ENCODE assay signal across 8 cellular contexts in the genomic region with DNA sequence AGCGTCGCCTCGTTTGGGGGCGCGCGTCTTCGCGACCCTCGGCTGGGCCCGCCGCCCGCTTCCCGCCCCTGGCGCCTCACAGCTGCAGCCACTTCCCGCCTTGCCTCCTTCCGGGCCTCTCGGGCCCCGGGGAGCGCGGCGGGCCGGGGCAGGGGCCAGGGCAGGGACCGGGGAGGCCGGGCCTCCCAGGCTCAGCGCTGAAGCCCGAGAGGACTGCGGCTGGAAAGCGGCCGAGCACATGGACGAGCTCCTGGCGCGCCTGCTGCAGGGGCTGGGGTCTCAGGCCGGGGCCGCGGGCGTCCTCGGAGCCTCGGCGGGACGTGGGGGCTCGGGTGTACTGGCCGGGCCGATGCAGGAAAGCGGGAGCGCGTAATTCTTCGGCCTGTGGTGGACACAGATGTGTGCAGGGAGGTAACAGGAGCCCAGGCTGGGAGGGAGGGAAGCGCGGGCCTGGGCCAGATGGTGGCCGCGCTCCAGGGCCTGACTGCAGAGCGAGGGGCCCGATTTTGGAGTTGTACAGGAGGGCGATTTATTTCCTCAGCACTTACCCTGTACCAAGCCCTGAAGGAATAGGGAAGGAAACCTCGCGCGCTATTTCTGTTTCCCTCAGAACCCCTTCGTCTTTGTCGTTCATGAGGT. TPM values are rescaled to one million over a fixed set of nuclear protein-coding genes. Genes with fewer than 3 reads are reported as not detected.
A peak's percentile ranks its signal among the peaks of the same experiment; 100 is the strongest.
DNase-seq lines count a peak whose midpoint lies in the region; ATAC-seq, FAIRE-seq and TF ChIP-seq lines count a peak whose summit lies in the region.
"Not testable (repeated sequence)": the region's sequence is repeated elsewhere in the genome, so short reads cannot be mapped to it uniquely, and the experiment has no call there.

No MANE protein-coding gene starts in this region.

- TF ChIP-seq POLR2A in GM12892 (IDR thresholded peaks at IDR 0.05; ENCODE audit: low read depth, low read length); suprapubic skin (IDR thresholded peaks at IDR 0.05): not testable (repeated sequence)

- not testable (repeated sequence) for H3K27ac ChIP-seq in suprapubic skin

- TF ChIP-seq EP300 in suprapubic skin (IDR thresholded peaks at IDR 0.05) = not testable (repeated sequence)

- FAIRE-seq in GM12892 (lab: Jason Lieb, UNC) = peak; percentile 76

- not testable (repeated sequence) for TF ChIP-seq CTCF in fibroblast of pulmonary artery (IDR thresholded peaks at IDR 0.05; ENCODE audit: low read length, missing control alignments); mucosa of descending colon (IDR thresholded peaks at IDR 0.05); suprapubic skin (IDR thresholded peaks at IDR 0.05)

- DNase-seq in GM12892 (ENCODE audit: insufficient read length); activated CD8-positive, alpha-beta memory T cell treated with anti-CD3 and anti-CD28 coated beads, Interleukin-2, amount 10 ng/mL, durations not matched to agents 7 days and 5 days; fibroblast of pulmonary artery (ENCODE audit: low read depth); mucosa of descending colon; suprapubic skin (ENCODE audit: low spot score in 2 of 2): not testable (repeated sequence)

- WGBS in suprapubic skin = no CpG with 5 or more reads among the region's 59 CpGs

- H3K27me3 ChIP-seq in suprapubic skin = not testable (repeated sequence)

- H3K9me3 Mint-ChIP-seq in activated CD8-positive, alpha-beta memory T cell treated with anti-CD3 and anti-CD28 coated beads, Interleukin-2, amount 10 ng/mL, durations not matched to agents 7 days and 5 days (ENCODE audit: low read depth) = not testable (repeated sequence)

- intact Hi-C loops in mucosa of descending colon (cut with DNase I, micrococcal nuclease) = not testable (repeated sequence)

- not testable (repeated sequence) for H3K36me3 Mint-ChIP-seq in activated CD8-positive, alpha-beta memory T cell treated with anti-CD3 and anti-CD28 coated beads, Interleukin-2, amount 10 ng/mL, durations not matched to agents 7 days and 5 days

- peak; percentile 22 for ATAC-seq in GM21367 (IDR thresholded peaks at IDR 0.05; ENCODE audit: unreplicated experiment)
- peak; percentile 34 for ATAC-seq in HG02870 (IDR thresholded peaks at IDR 0.05; ENCODE audit: unreplicated experiment)
- peak; percentile 42 for ATAC-seq in HG03571 (IDR thresholded peaks at IDR 0.05; ENCODE audit: unreplicated experiment)
- ATAC-seq in activated CD8-positive, alpha-beta memory T cell treated with anti-CD3 and anti-CD28 coated beads, Interleukin-2, amount 10 ng/mL, durations not matched to agents 7 days and 5 days = peak; percentile 63
- peak; percentile 65 for ATAC-seq in mucosa of descending colon

- not testable (repeated sequence) for H3K9me3 ChIP-seq in mucosa of descending colon, suprapubic skin

- not testable (repeated sequence) for H3K36me3 ChIP-seq in mucosa of descending colon (ENCODE audit: low read depth); suprapubic skin

- peak overlapping the region; percentile 38 for H3K4me3 ChIP-seq in fibroblast of pulmonary artery (replicated peaks; ENCODE audit: low read depth, low read length)
- H3K4me3 ChIP-seq in mucosa of descending colon = not testable (repeated sequence)
- peak overlapping the region; percentile 58 for H3K4me3 ChIP-seq in suprapubic skin

- H3K4me1 Mint-ChIP-seq in activated CD8-positive, alpha-beta memory T cell treated with anti-CD3 and anti-CD28 coated beads, Interleukin-2, amount 10 ng/mL, durations not matched to agents 7 days and 5 days = peaks cover 11% of the 10 kb centered on the region

- H3K4me1 ChIP-seq in mucosa of descending colon (ENCODE audit: low read depth); suprapubic skin: not testable (repeated sequence)

- not testable (repeated sequence) for H3K27ac Mint-ChIP-seq in activated CD8-positive, alpha-beta memory T cell treated with anti-CD3 and anti-CD28 coated beads, Interleukin-2, amount 10 ng/mL, durations not matched to agents 7 days and 5 days

- not testable (repeated sequence) for H3K4me3 Mint-ChIP-seq in activated CD8-positive, alpha-beta memory T cell treated with anti-CD3 and anti-CD28 coated beads, Interleukin-2, amount 10 ng/mL, durations not matched to agents 7 days and 5 days

- H3K27me3 Mint-ChIP-seq in activated CD8-positive, alpha-beta memory T cell treated with anti-CD3 and anti-CD28 coated beads, Interleukin-2, amount 10 ng/mL, durations not matched to agents 7 days and 5 days = not testable (repeated sequence)

- CTCF ChIA-PET in activated CD8-positive, alpha-beta memory T cell treated with anti-CD3 and anti-CD28 coated beads, Interleukin-2, amount 10 ng/mL, durations not matched to agents 7 days and 5 days (lab: Charles Lee) = not testable (repeated sequence)

RNA-seq across cellular contexts. Expression of gene SIMC1, which starts 0.5 kb away (rescaled TPM):
- 9.2 TPM for polyA plus RNA-seq in GM12892 (2012; ENCODE audit: missing spikeins)
- total RNA-seq in activated CD8-positive, alpha-beta memory T cell treated with anti-CD3 and anti-CD28 coated beads, Interleukin-2, amount 10 ng/mL, durations not matched to agents 7 days and 5 days = 10 to 100 TPM; 24.6 to 36.9 TPM
- total RNA-seq in mucosa of descending colon = 10 to 100 TPM; 22.5 to 26.7 (median 26.0) TPM
- 10 to 100 TPM in 3 of 4 donors, 1 to 10 TPM in 1; 9.6 to 27.8 (median 12.9) TPM for total RNA-seq in suprapubic skin
